Comparison of ENCODE assay signal across 6 cellular contexts in the genomic region with DNA sequence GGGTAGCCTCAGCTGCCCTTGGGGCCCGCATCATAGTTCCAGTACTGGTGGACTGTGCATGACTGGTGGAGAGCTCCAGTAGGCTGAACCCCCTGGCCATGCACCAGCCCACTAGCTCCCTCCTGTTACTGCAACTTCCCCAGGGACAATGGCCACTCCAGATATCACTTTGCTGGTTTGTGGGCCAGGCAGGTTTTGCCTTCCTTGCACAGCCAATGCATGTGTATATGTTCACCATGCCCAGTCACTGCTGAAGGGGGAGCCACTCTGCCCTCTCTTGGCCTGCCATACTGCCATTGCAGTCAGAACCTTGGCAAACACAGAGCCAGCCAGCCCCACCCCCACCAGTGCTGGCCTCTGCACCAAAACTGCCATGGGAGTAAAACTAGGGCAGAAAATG.
"Had no signal": no experiment of that assay in that cellular context is flagged by ENCODE, and none has a peak within 500 bp of the region (broad histone marks: within the 10 kb centered on the region; RNA-seq: fewer than 3 reads in every experiment).

No MANE protein-coding gene starts in this region.

- H2AFZ ChIP-seq: GM23338 had no signal

- ATAC-seq: GM23338, HepG2 had no signal

- H3K4me2 ChIP-seq: GM23338 had no signal

- H3K27ac ChIP-seq: HL-60 had no signal

- H3K4me3 ChIP-seq: GM23338 had no signal

- DNase-seq: H9, HCEC 1CT, KBM-7 had no signal
